ENCODE assay signal across 9 cellular contexts in the genomic region with DNA sequence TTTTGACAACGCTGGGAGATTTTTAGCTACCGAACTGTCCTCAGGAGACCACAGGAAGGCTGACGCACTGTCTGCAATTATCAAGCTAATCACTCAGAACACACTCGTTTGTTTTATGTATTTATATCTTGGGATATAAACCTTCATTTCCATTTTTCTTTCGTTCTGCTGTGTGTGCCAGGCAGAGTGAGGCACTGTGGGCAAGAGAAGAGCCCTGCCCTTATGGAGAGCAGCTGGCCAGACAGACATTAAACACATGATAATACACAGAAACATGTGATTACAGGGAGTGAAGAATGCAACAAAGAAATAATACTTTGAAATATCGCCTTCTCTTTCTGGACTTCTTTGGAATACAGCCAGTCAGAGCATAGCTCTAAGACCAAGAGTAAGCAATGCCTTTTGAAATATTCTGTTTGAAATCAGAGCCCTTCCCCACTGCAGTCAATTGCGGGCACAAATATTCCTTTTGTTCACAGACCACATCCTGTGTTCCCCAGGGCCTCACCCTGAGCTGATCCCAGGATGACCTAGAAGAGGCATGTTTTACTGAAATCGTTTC.
DNase-seq lines count a peak whose midpoint lies in the region; TF ChIP-seq lines count a peak whose summit lies in the region.
"Had no signal": no experiment of that assay in that cellular context is flagged by ENCODE, and none has a peak within 500 bp of the region (broad histone marks: within the 10 kb centered on the region; RNA-seq: fewer than 3 reads in every experiment).

No MANE protein-coding gene starts in this region.

- peak overlapping the region in 5 of 11 experiments; percentile 1 to 36 (median 6); a peak in 5 of 22 replicates for H3K9ac ChIP-seq in BLaER1 treated with 17β-estradiol and CSF1 and Interleukin-3, amounts not matched to agents 10 nM and 100 nM
- H3K9ac ChIP-seq in HUES64 (ENCODE audit: low read depth, low read length): no peak overlapping the region; the same call in 1 of the 2 replicates

- 44% methylated on average over 6 of the region's 8 CpGs for WGBS in HUES64

- H3K4me3 Mint-ChIP-seq in nephron progenitor cell: peak overlapping the region; percentile 35
- H3K4me3 Mint-ChIP-seq: activated CD4-positive, alpha-beta memory T cell treated with anti-CD3 and anti-CD28 coated beads, Interleukin-2, amount 10 ng/mL, durations not matched to agents 7 days and 5 days had no signal

- peaks cover 12% of the 10 kb centered on the region for H3K9me3 Mint-ChIP-seq in nephron progenitor cell
- H3K9me3 Mint-ChIP-seq: activated CD4-positive, alpha-beta memory T cell treated with anti-CD3 and anti-CD28 coated beads, Interleukin-2, amount 10 ng/mL, durations not matched to agents 7 days and 5 days had no signal

- TF ChIP-seq CTCF in cardiac fibroblast (IDR thresholded peaks at IDR 0.05; ENCODE audit: low read depth, low read length) (no peak), nephron progenitor cell (IDR thresholded peaks at IDR 0.05) (no peak), GM10266 (IDR thresholded peaks at IDR 0.05; ENCODE audit: control insufficient read depth, insufficient read depth, low read depth, missing control alignments) (no peak)

- H3K27me3 ChIP-seq in BLaER1 treated with 17β-estradiol and CSF1 and Interleukin-3, amounts not matched to agents 10 nM and 100 nM: peaks cover 5 to 26% (median 16%) of the 10 kb centered on the region in 11 experiments; a peak in 17 of 22 replicates
- H3K27me3 ChIP-seq in HUES64 (ENCODE audit: insufficient read depth, low read length): no peaks in the 10 kb centered on the region

- no peak overlapping the region for H3K27ac Mint-ChIP-seq in nephron progenitor cell
- H3K27ac Mint-ChIP-seq: activated CD4-positive, alpha-beta memory T cell treated with anti-CD3 and anti-CD28 coated beads, Interleukin-2, amount 10 ng/mL, durations not matched to agents 7 days and 5 days had no signal

- no peaks in the 10 kb centered on the region; a peak in 1 of 22 replicates for H4K20me1 ChIP-seq in BLaER1 treated with 17β-estradiol and CSF1 and Interleukin-3, amounts not matched to agents 10 nM and 100 nM

- peaks cover 29 to 70% (median 59%) of the 10 kb centered on the region in 10 experiments for H3K4me1 ChIP-seq in BLaER1 treated with 17β-estradiol and CSF1 and Interleukin-3, amounts not matched to agents 10 nM and 100 nM
- peaks cover 27% of the 10 kb centered on the region for H3K4me1 ChIP-seq in HUES64 (ENCODE audit: insufficient read depth, low read length)

- no peaks in the 10 kb centered on the region for H3K36me3 Mint-ChIP-seq in nephron progenitor cell (ENCODE audit: low read depth)

- H3K36me3 ChIP-seq in BLaER1 treated with 17β-estradiol and CSF1 and Interleukin-3, amounts not matched to agents 10 nM and 100 nM: no peaks in the 10 kb centered on the region
- no peaks in the 10 kb centered on the region for H3K36me3 ChIP-seq in HUES64 (ENCODE audit: insufficient read depth, low read length)

- H3K4me1 Mint-ChIP-seq in nephron progenitor cell: peaks cover 54% of the 10 kb centered on the region
- H3K4me1 Mint-ChIP-seq: activated CD4-positive, alpha-beta memory T cell treated with anti-CD3 and anti-CD28 coated beads, Interleukin-2, amount 10 ng/mL, durations not matched to agents 7 days and 5 days had no signal

- peak; percentile 64 to 65 for DNase-seq in cardiac fibroblast (ENCODE audit: low read depth in 2 of 2)
- DNase-seq in nephron progenitor cell: no peak
- no peak for DNase-seq in stimulated activated CD4-positive, alpha-beta T cell treated with anti-CD3 and anti-CD28 coated beads, Interleukin-4, amount 100 ng/mL, for 24 hours
- DNase-seq in activated T-cell treated with anti-CD3 and anti-CD28 coated beads, Interleukin-2, amount 50 U/mL, for 1 hour: no peak
- DNase-seq in GM10266 (ENCODE audit: extremely low spot score): no peak
- no peak for DNase-seq in stimulated activated CD8-positive, alpha-beta memory T cell treated with anti-CD3 and anti-CD28 coated beads, Interleukin-4, amount 100 ng/mL, for 48 hours
- DNase-seq: activated CD4-positive, alpha-beta memory T cell treated with anti-CD3 and anti-CD28 coated beads, Interleukin-2, amount 10 ng/mL, durations not matched to agents 7 days and 5 days had no signal

- peaks cover 2 to 5% (median 3%) of the 10 kb centered on the region in 11 experiments; a peak in 21 of 22 replicates for H3K9me3 ChIP-seq in BLaER1 treated with 17β-estradiol and CSF1 and Interleukin-3, amounts not matched to agents 10 nM and 100 nM (replicated peaks in 1 of 11)
- peaks cover under 1% of the 10 kb centered on the region; the same call in 1 of the 2 replicates for H3K9me3 ChIP-seq in HUES64 (ENCODE audit: insufficient read depth, low read depth, low read length)

- peak overlapping the region in 1 of 10 experiments; percentile 30; a peak in 2 of 20 replicates for H3K4me3 ChIP-seq in BLaER1 treated with 17β-estradiol and CSF1 and Interleukin-3, amounts not matched to agents 10 nM and 100 nM
- 0 out of 2 replicates have a peak overlapping the region, but pooled peaks have one; percentile 16 for H3K4me3 ChIP-seq in HUES64 (ENCODE audit: low read length)
- no peak overlapping the region for H3K4me3 ChIP-seq in cardiac fibroblast (replicated peaks in 1 of 2; ENCODE audit: low read depth in 2 of 2, low read length in 2 of 2)

- peak overlapping the region; percentile 69 to 87 (median 76) for H3K4me2 ChIP-seq in BLaER1 treated with 17β-estradiol and CSF1 and Interleukin-3, amounts not matched to agents 10 nM and 100 nM

- H3K27me3 Mint-ChIP-seq in nephron progenitor cell (ENCODE audit: low read depth, poor library complexity): peaks cover 66% of the 10 kb centered on the region

- peak overlapping the region in 2 of 11 experiments; percentile 4 to 8; a peak in 2 of 22 replicates for H3K27ac ChIP-seq in BLaER1 treated with 17β-estradiol and CSF1 and Interleukin-3, amounts not matched to agents 10 nM and 100 nM
- no peak overlapping the region for H3K27ac ChIP-seq in HUES64 (ENCODE audit: low read depth, low read length)

Comparison
In these comparisons a context has a peak if more than half of its experiments do, and no peak if none do; other contexts are left out.
1. DNase-seq: peak in cardiac fibroblast (2 of 2); none in nephron progenitor cell (single experiment), stimulated activated CD4-positive, alpha-beta T cell treated with anti-CD3 and anti-CD28 coated beads, Interleukin-4, amount 100 ng/mL, for 24 hours (single experiment), activated T-cell treated with anti-CD3 and anti-CD28 coated beads, Interleukin-2, amount 50 U/mL, for 1 hour (single experiment), GM10266 (single experiment) and stimulated activated CD8-positive, alpha-beta memory T cell treated with anti-CD3 and anti-CD28 coated beads, Interleukin-4, amount 100 ng/mL, for 48 hours (single experiment).